Comparison of ENCODE assay signal across 11 cellular contexts in genomic region chr19:37987356-37988332, GRCh38.
DNase-seq lines count a peak whose midpoint lies in the region; ATAC-seq and TF ChIP-seq lines count a peak whose summit lies in the region.
"Had no signal": no experiment of that assay in that cellular context is flagged by ENCODE, and none has a peak within 500 bp of the region (broad histone marks: within the 10 kb centered on the region; RNA-seq: fewer than 3 reads in every experiment).

No MANE protein-coding gene starts in this region.

- no peak for DNase-seq in activated naive CD4-positive, alpha-beta T cell treated with anti-CD3 and anti-CD28 coated beads, Interleukin-2, amount 50 U/mL, for 72 hours (ENCODE audit: low spot score in 2 of 2)
- no peak for DNase-seq in activated naive CD4-positive, alpha-beta T cell treated with anti-CD3 and anti-CD28 coated beads for 36 hours
- DNase-seq in endothelial cell (ENCODE audit: low spot score) (peak; percentile 34), kidney glomerular epithelial cell (lab: John Stamatoyannopoulos, UW) (no peak)
- no peak for DNase-seq in central memory CD4-positive, alpha-beta T cell
- DNase-seq: activated CD8-positive, alpha-beta memory T cell treated with anti-CD3 and anti-CD28 coated beads, Interleukin-2, amount 50 U/mL, for 48 hours; T-helper 9 cell had no signal

- CTCF ChIA-PET in activated naive CD4-positive, alpha-beta T cell treated with anti-CD3 and anti-CD28 coated beads for 36 hours (lab: Charles Lee) = no interaction called here

- H3K4me3 ChIP-seq in OCI-LY3 (ENCODE audit: low read length) = no peak overlapping the region

- peaks cover 6% of the 10 kb centered on the region; the same call in 1 of the 2 replicates for H4K20me1 ChIP-seq in OCI-LY3 (ENCODE audit: insufficient read depth, low read length)

- no peak overlapping the region for H3K4me3 Mint-ChIP-seq in activated naive CD4-positive, alpha-beta T cell treated with anti-CD3 and anti-CD28 coated beads for 36 hours
- no peak overlapping the region for H3K4me3 Mint-ChIP-seq in endothelial cell (ENCODE audit: unreplicated experiment)
- no peak overlapping the region for H3K4me3 Mint-ChIP-seq in stimulated activated memory B cell treated with anti-CD40 and anti-IgM and Interleukin-4, amounts not matched to agents 10 μg/mL and 1 μg/mL and 100 μg/mL, for 72 hours
- H3K4me3 Mint-ChIP-seq: nephron had no signal

- H3K4me1 ChIP-seq in OCI-LY3 (ENCODE audit: low read length) = peaks cover 9% of the 10 kb centered on the region

- peaks cover 3% of the 10 kb centered on the region; the same call in 1 of the 2 replicates for H3K79me2 ChIP-seq in OCI-LY3 (ENCODE audit: low read length)

- H3K9me3 ChIP-seq in OCI-LY3 (ENCODE audit: insufficient read depth, low read length) = no peaks in the 10 kb centered on the region

- H3K27ac Mint-ChIP-seq in activated naive CD4-positive, alpha-beta T cell treated with anti-CD3 and anti-CD28 coated beads, Interleukin-2, amount 50 U/mL, for 72 hours = peak overlapping the region; percentile 23 to 69
- no peak overlapping the region for H3K27ac Mint-ChIP-seq in activated naive CD4-positive, alpha-beta T cell treated with anti-CD3 and anti-CD28 coated beads for 36 hours
- H3K27ac Mint-ChIP-seq in endothelial cell (ENCODE audit: unreplicated experiment) = no peak overlapping the region
- peak overlapping the region; percentile 95 for H3K27ac Mint-ChIP-seq in stimulated activated memory B cell treated with anti-CD40 and anti-IgM and Interleukin-4, amounts not matched to agents 10 μg/mL and 1 μg/mL and 100 μg/mL, for 72 hours

- H3K36me3 Mint-ChIP-seq in activated naive CD4-positive, alpha-beta T cell treated with anti-CD3 and anti-CD28 coated beads, Interleukin-2, amount 50 U/mL, for 72 hours = no peaks in the 10 kb centered on the region
- no peaks in the 10 kb centered on the region for H3K36me3 Mint-ChIP-seq in activated naive CD4-positive, alpha-beta T cell treated with anti-CD3 and anti-CD28 coated beads for 36 hours (ENCODE audit: low read depth)
- H3K36me3 Mint-ChIP-seq in endothelial cell (ENCODE audit: low read depth, unreplicated experiment) = no peaks in the 10 kb centered on the region
- H3K36me3 Mint-ChIP-seq in stimulated activated memory B cell treated with anti-CD40 and anti-IgM and Interleukin-4, amounts not matched to agents 10 μg/mL and 1 μg/mL and 100 μg/mL, for 72 hours = peaks cover 16% of the 10 kb centered on the region

- no peaks in the 10 kb centered on the region for H3K27me3 Mint-ChIP-seq in activated naive CD4-positive, alpha-beta T cell treated with anti-CD3 and anti-CD28 coated beads for 36 hours (ENCODE audit: low read depth)
- peaks cover 9% of the 10 kb centered on the region for H3K27me3 Mint-ChIP-seq in endothelial cell (ENCODE audit: unreplicated experiment)
- H3K27me3 Mint-ChIP-seq in stimulated activated memory B cell treated with anti-CD40 and anti-IgM and Interleukin-4, amounts not matched to agents 10 μg/mL and 1 μg/mL and 100 μg/mL, for 72 hours = no peaks in the 10 kb centered on the region

- H3K4me2 ChIP-seq in OCI-LY3 (ENCODE audit: low read length) = no peak overlapping the region

- no peaks in the 10 kb centered on the region for H3K36me3 ChIP-seq in OCI-LY3 (replicated peaks; ENCODE audit: low read depth, low read length)

- H3K4me1 Mint-ChIP-seq in activated naive CD4-positive, alpha-beta T cell treated with anti-CD3 and anti-CD28 coated beads for 36 hours (ENCODE audit: low read depth) = peaks cover 14% of the 10 kb centered on the region
- peaks cover 10% of the 10 kb centered on the region for H3K4me1 Mint-ChIP-seq in endothelial cell (ENCODE audit: unreplicated experiment)
- H3K4me1 Mint-ChIP-seq in stimulated activated memory B cell treated with anti-CD40 and anti-IgM and Interleukin-4, amounts not matched to agents 10 μg/mL and 1 μg/mL and 100 μg/mL, for 72 hours = peaks cover 89% of the 10 kb centered on the region

- no peak overlapping the region for H3K9ac ChIP-seq in OCI-LY3 (ENCODE audit: low read length)

- ATAC-seq in activated naive CD4-positive, alpha-beta T cell treated with anti-CD3 and anti-CD28 coated beads, Interleukin-2, amount 50 U/mL, for 72 hours = no peak
- no peak for ATAC-seq in stimulated activated memory B cell treated with anti-CD40 and anti-IgM and Interleukin-4, amounts not matched to agents 10 μg/mL and 1 μg/mL and 100 μg/mL, for 72 hours
- no peak for ATAC-seq in HG03432 (IDR thresholded peaks at IDR 0.05; ENCODE audit: unreplicated experiment)

- no peak overlapping the region for H2AFZ ChIP-seq in OCI-LY3 (ENCODE audit: low read depth, low read length)

- intact Hi-C loops in activated naive CD4-positive, alpha-beta T cell treated with anti-CD3 and anti-CD28 coated beads for 36 hours (cut with micrococcal nuclease) = no loop called here

- no peaks in the 10 kb centered on the region for H3K9me3 Mint-ChIP-seq in activated naive CD4-positive, alpha-beta T cell treated with anti-CD3 and anti-CD28 coated beads, Interleukin-2, amount 50 U/mL, for 72 hours
- H3K9me3 Mint-ChIP-seq in activated naive CD4-positive, alpha-beta T cell treated with anti-CD3 and anti-CD28 coated beads for 36 hours = no peaks in the 10 kb centered on the region
- H3K9me3 Mint-ChIP-seq in endothelial cell (ENCODE audit: unreplicated experiment) = no peaks in the 10 kb centered on the region
- H3K9me3 Mint-ChIP-seq in stimulated activated memory B cell treated with anti-CD40 and anti-IgM and Interleukin-4, amounts not matched to agents 10 μg/mL and 1 μg/mL and 100 μg/mL, for 72 hours = no peaks in the 10 kb centered on the region
- H3K9me3 Mint-ChIP-seq: nephron had no signal

- TF ChIP-seq CTCF in OCI-LY3 (IDR thresholded peaks at IDR 0.05; ENCODE audit: low read depth, low read length) (peak; percentile 84), endothelial cell (IDR thresholded peaks at IDR 0.05; ENCODE audit: unreplicated experiment) (peak; percentile 32)

- H3K27me3 ChIP-seq in OCI-LY3 (ENCODE audit: low read depth, low read length) = no peaks in the 10 kb centered on the region

- no peak overlapping the region for H3K27ac ChIP-seq in OCI-LY3 (ENCODE audit: low read length)

Comparison
In these comparisons a context has a peak if more than half of its experiments do, and no peak if none do; other contexts are left out.
1. H3K27ac Mint-ChIP-seq: peak in activated naive CD4-positive, alpha-beta T cell treated with anti-CD3 and anti-CD28 coated beads, Interleukin-2, amount 50 U/mL, for 72 hours (2 of 2) and stimulated activated memory B cell treated with anti-CD40 and anti-IgM and Interleukin-4, amounts not matched to agents 10 μg/mL and 1 μg/mL and 100 μg/mL, for 72 hours (single experiment); none in activated naive CD4-positive, alpha-beta T cell treated with anti-CD3 and anti-CD28 coated beads for 36 hours (single experiment) and endothelial cell (single experiment).